Comparison of ENCODE assay signal across 9 cellular contexts in genomic region chr13:34357435-34358232, GRCh38.
DNase-seq lines count a peak whose midpoint lies in the region; ATAC-seq, FAIRE-seq and TF ChIP-seq lines count a peak whose summit lies in the region.
"Had no signal": no experiment of that assay in that cellular context is flagged by ENCODE, and none has a peak within 500 bp of the region (broad histone marks: within the 10 kb centered on the region; RNA-seq: fewer than 3 reads in every experiment).

No MANE protein-coding gene starts in this region.

- POLR2A ChIA-PET in PC-3 (lab: Charles Lee; ENCODE audit: unreplicated experiment) (interaction anchor here (0.5 to 1.0 kb wide), 5 partner anchors 19 to 801 kb away, joined by 3 to 6 read pairs (median 4); no protein-coding TSS in a partner anchor), endothelial cell of umbilical vein (lab: Charles Lee) (interaction anchor here (0.6 to 1.2 kb wide), 2 partner anchors 57 to 201 kb away, joined by 3 to 4 read pairs; no protein-coding TSS in a partner anchor)

- no peak overlapping the region for H3K4me3 Mint-ChIP-seq in osteocyte (ENCODE audit: unreplicated experiment)
- H3K4me3 Mint-ChIP-seq in type B pancreatic cell = no peak overlapping the region
- no peak overlapping the region for H3K4me3 Mint-ChIP-seq in natural killer cell

- no peaks in the 10 kb centered on the region for H3K27me3 Mint-ChIP-seq in osteocyte (ENCODE audit: unreplicated experiment)
- no peaks in the 10 kb centered on the region for H3K27me3 Mint-ChIP-seq in type B pancreatic cell
- H3K27me3 Mint-ChIP-seq in natural killer cell (ENCODE audit: low read depth in 2 of 2) = no peaks in the 10 kb centered on the region

- intact Hi-C loops in PC-3 (cut with micrococcal nuclease) = loop anchor here (5.0 kb wide), 2 partner anchors 55 to 90 kb away; no protein-coding TSS in a partner anchor
- intact Hi-C loops in endothelial cell of umbilical vein (cut with micrococcal nuclease) = loop anchor here (2.0 to 10.0 kb wide), 2 partner anchors 201 to 797 kb away; no protein-coding TSS in a partner anchor
- intact Hi-C loops in natural killer cell (cut with micrococcal nuclease) = no loop called here

- H3K36me3 Mint-ChIP-seq in osteocyte (ENCODE audit: unreplicated experiment) (no peaks in the 10 kb centered on the region), type B pancreatic cell (no peaks in the 10 kb centered on the region), natural killer cell (peaks cover 4% of the 10 kb centered on the region)

- H3K4me3 ChIP-seq in PC-3 (ENCODE audit: low read length) (no peak overlapping the region), endothelial cell of umbilical vein (replicated peaks in 1 of 3; ENCODE audit: insufficient read depth in 1 of 3, low read depth in 1 of 3, low read length in 3 of 3) (no peak overlapping the region)
- no peak overlapping the region for H3K4me3 ChIP-seq in effector memory CD4-positive, alpha-beta T cell (ENCODE audit: insufficient read depth, low read depth, low read length, poor library complexity, severe bottlenecking)

- FAIRE-seq in endothelial cell of umbilical vein (lab: Jason Lieb, UNC) = peak; percentile 92

- no peaks in the 10 kb centered on the region for H4K20me1 ChIP-seq in PC-3 (ENCODE audit: low read length)
- H4K20me1 ChIP-seq in endothelial cell of umbilical vein (replicated peaks; ENCODE audit: control insufficient read depth, extremely low read depth, insufficient read depth, low read length) = no peaks in the 10 kb centered on the region

- H3K4me1 Mint-ChIP-seq in osteocyte (ENCODE audit: unreplicated experiment) (peaks cover 63% of the 10 kb centered on the region), type B pancreatic cell (ENCODE audit: unreplicated experiment) (peaks cover 28% of the 10 kb centered on the region), natural killer cell (no peaks in the 10 kb centered on the region)

- H3K4me2 ChIP-seq in PC-3 (ENCODE audit: low read length) (peak overlapping the region; percentile 61), endothelial cell of umbilical vein (ENCODE audit: insufficient read depth, low read length) (peak overlapping the region; percentile 44)

- no peaks in the 10 kb centered on the region for H3K9me1 ChIP-seq in endothelial cell of umbilical vein (replicated peaks; ENCODE audit: control insufficient read depth, extremely low read depth, insufficient read depth, low read length)

- CTCF ChIA-PET in PC-3 (lab: Charles Lee) = no interaction called here
- CTCF ChIA-PET in endothelial cell of umbilical vein (lab: Charles Lee) = interaction anchor here (0.7 to 1.4 kb wide), 6 partner anchors 12 to 213 kb away, joined by 3 to 4 read pairs (median 4); no protein-coding TSS in a partner anchor

- no peak overlapping the region for H2AFZ ChIP-seq in PC-3 (ENCODE audit: low read length)
- peak overlapping the region; percentile 9 for H2AFZ ChIP-seq in endothelial cell of umbilical vein (ENCODE audit: low read depth, low read length)

- H3K79me2 ChIP-seq in PC-3 (ENCODE audit: low read length) (no peaks in the 10 kb centered on the region), endothelial cell of umbilical vein (ENCODE audit: control insufficient read depth, insufficient read depth, low read length) (no peaks in the 10 kb centered on the region)

- H3K27ac ChIP-seq in PC-3 (ENCODE audit: low read length) (peak overlapping the region; percentile 96), endothelial cell of umbilical vein (ENCODE audit: insufficient read depth, low read depth, low read length) (peak overlapping the region; percentile 58)
- H3K27ac ChIP-seq in effector memory CD4-positive, alpha-beta T cell (ENCODE audit: insufficient read depth, low read length, poor library complexity, severe bottlenecking) = no peak overlapping the region

- H3K27ac Mint-ChIP-seq in osteocyte (ENCODE audit: unreplicated experiment) = peak overlapping the region; percentile 62
- no peak overlapping the region for H3K27ac Mint-ChIP-seq in type B pancreatic cell
- H3K27ac Mint-ChIP-seq in natural killer cell = no peak overlapping the region

- no peaks in the 10 kb centered on the region for H3K9me2 ChIP-seq in PC-3 (replicated peaks; ENCODE audit: low read length)

- no peaks in the 10 kb centered on the region for H3K9me3 ChIP-seq in PC-3 (ENCODE audit: low read length)
- H3K9me3 ChIP-seq in endothelial cell of umbilical vein (replicated peaks; ENCODE audit: control insufficient read depth, insufficient read depth, low read length) = no peaks in the 10 kb centered on the region
- no peaks in the 10 kb centered on the region for H3K9me3 ChIP-seq in effector memory CD4-positive, alpha-beta T cell (ENCODE audit: control insufficient read depth, low read length)

- BruUV-seq in PC-3 (replicated peaks; lab: Mats Ljungman, UMichigan) (no TSS peak), endothelial cell of umbilical vein (replicated peaks; lab: Mats Ljungman, UMichigan) (no TSS peak)

- no peaks in the 10 kb centered on the region for H3F3A ChIP-seq in PC-3 (ENCODE audit: low read length, unreplicated experiment)

- no peaks in the 10 kb centered on the region for H3K27me3 ChIP-seq in PC-3 (ENCODE audit: low read length)
- H3K27me3 ChIP-seq in endothelial cell of umbilical vein (ENCODE audit: control insufficient read depth in 2 of 2, insufficient read depth in 2 of 2, low read length in 2 of 2) = no peaks in the 10 kb centered on the region
- no peaks in the 10 kb centered on the region for H3K27me3 ChIP-seq in effector memory CD4-positive, alpha-beta T cell (replicated peaks; ENCODE audit: control insufficient read depth, insufficient read depth, low read length, poor library complexity, severe bottlenecking)

- ATAC-seq in PC-3 (peak; percentile 86), natural killer cell (no peak)

- TF ChIP-seq CTCF in PC-3 (conservative IDR thresholded peaks at IDR 0.05; ENCODE audit: low read depth, low read length) (no peak), endothelial cell of umbilical vein (IDR thresholded peaks at IDR 0.05; ENCODE audit: extremely low read depth in 1 of 2, insufficient read depth in 1 of 2, low read depth in 1 of 2, low read length in 2 of 2) (no peak), osteocyte (IDR thresholded peaks at IDR 0.05) (no peak), type B pancreatic cell (conservative IDR thresholded peaks at IDR 0.05) (no peak), natural killer cell (IDR thresholded peaks at IDR 0.05) (no peak)

- no peaks in the 10 kb centered on the region for H3K36me3 ChIP-seq in PC-3 (ENCODE audit: low read depth, low read length)
- H3K36me3 ChIP-seq in endothelial cell of umbilical vein (ENCODE audit: control insufficient read depth in 2 of 2, extremely low read depth in 1 of 2, insufficient read depth in 2 of 2, low read length in 2 of 2) = no peaks in the 10 kb centered on the region
- no peaks in the 10 kb centered on the region for H3K36me3 ChIP-seq in effector memory CD4-positive, alpha-beta T cell (ENCODE audit: control insufficient read depth, insufficient read depth, low read length)

- H3K4me1 ChIP-seq in PC-3 (ENCODE audit: insufficient read depth, low read length) (peaks cover 59% of the 10 kb centered on the region), endothelial cell of umbilical vein (ENCODE audit: control insufficient read depth, extremely low read depth, insufficient read depth, low read length) (peaks cover 16% of the 10 kb centered on the region)
- H3K4me1 ChIP-seq in effector memory CD4-positive, alpha-beta T cell (ENCODE audit: control insufficient read depth, insufficient read depth, low read length, poor library complexity, severe bottlenecking) = no peaks in the 10 kb centered on the region

- DNase-seq in H4 (ENCODE audit: low spot score) = peak; percentile 62
- DNase-seq in PC-3 = peak; percentile 88
- DNase-seq in endothelial cell of umbilical vein (ENCODE audit: low read depth, low spot score) = peak; percentile 72
- DNase-seq in osteocyte (ENCODE audit: extremely low spot score, unreplicated experiment) = no peak
- no peak for DNase-seq in NCI-H1105 (lab: John Stamatoyannopoulos, UW)
- no peak for DNase-seq in type B pancreatic cell (ENCODE audit: extremely low spot score, unreplicated experiment)
- DNase-seq in natural killer cell = no peak
- DNase-seq in effector memory CD4-positive, alpha-beta T cell = no peak
- DNase-seq: activated effector memory CD4-positive, alpha-beta T cell treated with anti-CD3 and anti-CD28 coated beads, Interleukin-2, amount 50 U/mL, for 16 hours had no signal

- peak overlapping the region; percentile 68 for H3K9ac ChIP-seq in PC-3 (ENCODE audit: low read length)
- H3K9ac ChIP-seq in endothelial cell of umbilical vein (replicated peaks; ENCODE audit: extremely low read depth, insufficient read depth, low read length) = no peak overlapping the region

- dilution Hi-C loops in endothelial cell of umbilical vein (cut with MboI; ENCODE audit: extremely low pct_ligation_motif_present, low sequenced_read_pairs) = no loop called here

- H3K9me3 Mint-ChIP-seq in osteocyte (ENCODE audit: unreplicated experiment) = no peaks in the 10 kb centered on the region
- no peaks in the 10 kb centered on the region for H3K9me3 Mint-ChIP-seq in type B pancreatic cell
- H3K9me3 Mint-ChIP-seq in natural killer cell = peaks cover 6 to 7% of the 10 kb centered on the region in 2 donors

- TF ChIP-seq POLR2A in endothelial cell of umbilical vein (IDR thresholded peaks at IDR 0.05; ENCODE audit: low read depth, low read length) = no peak

TF ChIP-seq in endothelial cell of umbilical vein, 7 proteins besides CTCF, POLR2A, EP300 and RAD21:
- TF ChIP-seq GATA2 (IDR thresholded peaks at IDR 0.05; ENCODE audit: insufficient read depth, insufficient read length, low read depth, low read length) (peak; percentile 45), FOS (IDR thresholded peaks at IDR 0.05; ENCODE audit: borderline replicate concordance, insufficient read depth, low read length) (peak; percentile 89), EZH2 (IDR thresholded peaks at IDR 0.05; ENCODE audit: borderline replicate concordance, low read depth, low read length, severe bottlenecking) (no peak), MYC (IDR thresholded peaks at IDR 0.05; ENCODE audit: low read depth, low read length) (no peak), POLR2AphosphoS5 (IDR thresholded peaks at IDR 0.05; ENCODE audit: insufficient read depth, low read depth, low read length) (peak; percentile 32), JUN (IDR thresholded peaks at IDR 0.05; ENCODE audit: borderline replicate concordance, insufficient read depth, insufficient read length, low read depth) (peak; percentile 70), MAX (IDR thresholded peaks at IDR 0.05; ENCODE audit: insufficient read depth, insufficient read length) (no peak)
TF ChIP-seq in endothelial cell of umbilical vein: peak in this region for 4.

Comparison
In these comparisons a context has a peak if more than half of its experiments do, and no peak if none do; other contexts are left out.
1. DNase-seq: peak in H4 (single experiment), PC-3 (single experiment) and endothelial cell of umbilical vein (single experiment); none in osteocyte (single experiment), NCI-H1105 (single experiment), type B pancreatic cell (single experiment), natural killer cell (single experiment) and effector memory CD4-positive, alpha-beta T cell (0 of 3).